ENCODE assay signal across 1 cellular context in genomic region chr5:14109041-14109747, GRCh38.
TF ChIP-seq lines count a peak whose summit lies in the region.

No MANE protein-coding gene starts in this region.

TF ChIP-seq in GM12878, 131 proteins besides CTCF, POLR2A, EP300 and RAD21 (continued from another document):
- TF ChIP-seq SKIL (IDR thresholded peaks at IDR 0.05; ENCODE audit: low read depth, poor library complexity, severe bottlenecking) (no peak), PAX8 (IDR thresholded peaks at IDR 0.05) (no peak), ZNF207 (IDR thresholded peaks at IDR 0.05; ENCODE audit: borderline replicate concordance) (no peak), FOXM1 (IDR thresholded peaks at IDR 0.05; ENCODE audit: low read depth, low read length) (no peak), NR2F1 (conservative IDR thresholded peaks at IDR 0.05) (no peak), KDM1A (IDR thresholded peaks at IDR 0.05; ENCODE audit: borderline replicate concordance) (no peak), ETV6 (conservative IDR thresholded peaks at IDR 0.05 in 1 of 2, IDR thresholded peaks at IDR 0.05 in 1 of 2; ENCODE audit: borderline replicate concordance in 1 of 2, low read depth in 1 of 2) (0 out of 4 replicates have a peak, but pooled peaks of 1 of the 2 experiments have one; percentile 5)
